ENCODE assay signal across 6 cellular contexts in genomic region chr19:2150794-2151338, GRCh38. TPM values are rescaled to one million over a fixed set of nuclear protein-coding genes. Genes with fewer than 3 reads are reported as not detected.
DNase-seq lines count a peak whose midpoint lies in the region; ATAC-seq and TF ChIP-seq lines count a peak whose summit lies in the region.

No MANE protein-coding gene starts in this region.

- no peak overlapping the region for H4K8ac ChIP-seq in mesendoderm (ENCODE audit: low read depth, low read length)

- H3K9me3 Mint-ChIP-seq in CD8-positive, alpha-beta T cell: no peaks in the 10 kb centered on the region
- H3K9me3 Mint-ChIP-seq in activated naive CD8-positive, alpha-beta T cell (ENCODE audit: low read depth): no peaks in the 10 kb centered on the region

- H3K4me2 ChIP-seq in mesendoderm (ENCODE audit: low read length): peak overlapping the region; percentile 92

- TF ChIP-seq CTCF in CD8-positive, alpha-beta T cell (IDR thresholded peaks at IDR 0.05): no peak

- peaks cover 50% of the 10 kb centered on the region for H3K79me2 ChIP-seq in mesendoderm (ENCODE audit: control insufficient read depth, insufficient read depth, low read length)

- peak overlapping the region; percentile 99 for H3K9ac ChIP-seq in mesendoderm (ENCODE audit: low read length)

- H3K4me1 Mint-ChIP-seq in CD8-positive, alpha-beta T cell (ENCODE audit: low read depth): peaks cover 37% of the 10 kb centered on the region
- peaks cover 32% of the 10 kb centered on the region for H3K4me1 Mint-ChIP-seq in activated naive CD8-positive, alpha-beta T cell (ENCODE audit: low read depth)

- intact Hi-C loops in CD8-positive, alpha-beta T cell (cut with DNase I, micrococcal nuclease): loop anchor here (1.0 to 10.0 kb wide), 14 partner anchors 12 to 474 kb away; partner anchors contain the start of genes DOT1L (in 2 of the 2), IZUMO4 (in 2 of the 2), MOB3A (in 2 of the 2) and PLEKHJ1 (in 2 of the 2)

- peak overlapping the region; percentile 94 for H3K23ac ChIP-seq in mesendoderm (ENCODE audit: low read length)

- H3K4me1 ChIP-seq in CD8-positive, alpha-beta T cell (ENCODE audit: insufficient read depth, low read length): peaks cover 37% of the 10 kb centered on the region
- peaks cover 7% of the 10 kb centered on the region for H3K4me1 ChIP-seq in mesendoderm (ENCODE audit: control insufficient read depth, low read depth, low read length)

- peak overlapping the region; percentile 100 for H3K56ac ChIP-seq in mesendoderm (ENCODE audit: low read length)

- CTCF ChIA-PET in CD8-positive, alpha-beta T cell (lab: Charles Lee): interaction anchor here (0.9 kb wide), 1 partner anchor 110 kb away, joined by 3 read pairs; no protein-coding TSS in a partner anchor

- POLR2A ChIA-PET in CD8-positive, alpha-beta T cell (lab: Charles Lee): interaction anchor here (1.2 to 1.6 kb wide), 4 partner anchors 54 to 99 kb away, joined by 3 to 4 read pairs (median 4); partner anchors contain the start of genes MOB3A and PLEKHJ1

- peak overlapping the region; percentile 78 for H3K4me3 Mint-ChIP-seq in CD8-positive, alpha-beta T cell
- H3K4me3 Mint-ChIP-seq in activated naive CD8-positive, alpha-beta T cell: peak overlapping the region; percentile 80

- H2AK5ac ChIP-seq in mesendoderm (ENCODE audit: low read length): no peak overlapping the region

- peaks cover 5% of the 10 kb centered on the region for H3K36me3 Mint-ChIP-seq in CD8-positive, alpha-beta T cell
- H3K36me3 Mint-ChIP-seq in activated naive CD8-positive, alpha-beta T cell: no peaks in the 10 kb centered on the region

- no peak overlapping the region for H2BK5ac ChIP-seq in mesendoderm (ENCODE audit: low read length)

- no peak overlapping the region for H2BK15ac ChIP-seq in mesendoderm (replicated peaks; ENCODE audit: low read depth)

- no peaks in the 10 kb centered on the region for H3K9me3 ChIP-seq in CD8-positive, alpha-beta T cell (ENCODE audit: low read length)

- H3K27me3 ChIP-seq in CD8-positive, alpha-beta T cell (ENCODE audit: insufficient read depth, low read length): no peaks in the 10 kb centered on the region
- H3K27me3 ChIP-seq in mesendoderm (ENCODE audit: insufficient read depth, low read length, poor library complexity): no peaks in the 10 kb centered on the region

- peak overlapping the region; percentile 87 for H3K4me3 ChIP-seq in CD8-positive, alpha-beta T cell (ENCODE audit: low read depth, low read length)
- peak overlapping the region; percentile 98 for H3K4me3 ChIP-seq in mesendoderm (ENCODE audit: low read length)

- no peaks in the 10 kb centered on the region for H3K36me3 ChIP-seq in CD8-positive, alpha-beta T cell (ENCODE audit: insufficient read depth, low read length)
- H3K36me3 ChIP-seq in mesendoderm (ENCODE audit: control insufficient read depth, insufficient read depth, low read length): no peaks in the 10 kb centered on the region

- H3K18ac ChIP-seq in mesendoderm (ENCODE audit: low read length): peak overlapping the region; percentile 89

- H3K4ac ChIP-seq in mesendoderm (ENCODE audit: low read depth, low read length): peak overlapping the region; percentile 76

- no CpG with 5 or more reads among the region's 36 CpGs for WGBS in mesendoderm (ENCODE audit: extremely low coverage, insufficient coverage, low lambda C conversion rate)

- H2BK120ac ChIP-seq in mesendoderm (ENCODE audit: low read depth, low read length): no peak overlapping the region

- H3K27ac ChIP-seq in CD8-positive, alpha-beta T cell (ENCODE audit: low read depth, low read length): peak overlapping the region; percentile 78
- peak overlapping the region; percentile 63 for H3K27ac ChIP-seq in mesendoderm (ENCODE audit: low read depth, low read length)

- H3K79me1 ChIP-seq in mesendoderm (ENCODE audit: low read length): peaks cover 5% of the 10 kb centered on the region

- H3K27me3 Mint-ChIP-seq in CD8-positive, alpha-beta T cell (ENCODE audit: low read depth): no peaks in the 10 kb centered on the region
- H3K27me3 Mint-ChIP-seq in activated naive CD8-positive, alpha-beta T cell: no peaks in the 10 kb centered on the region

- peak in 4 of 7 experiments; percentile 9 to 27 (median 23) for DNase-seq in CD8-positive, alpha-beta T cell
- DNase-seq in mesendoderm (peak; percentile 30), NCI-H446 (lab: John Stamatoyannopoulos, UW) (no peak)

- no peak overlapping the region for H4K5ac ChIP-seq in mesendoderm (ENCODE audit: low read length)

- no peak for ATAC-seq in CD8-positive, alpha-beta T cell
- ATAC-seq in HG02885 (IDR thresholded peaks at IDR 0.05; ENCODE audit: poor library complexity, unreplicated experiment): peak; percentile 32
- no peak for ATAC-seq in GM19023 (IDR thresholded peaks at IDR 0.05; ENCODE audit: unreplicated experiment)

- H3K27ac Mint-ChIP-seq in CD8-positive, alpha-beta T cell: peak overlapping the region; percentile 52
- H3K27ac Mint-ChIP-seq in activated naive CD8-positive, alpha-beta T cell: no peak overlapping the region

RNA-seq across cellular contexts. Expression of gene AP3D1, which starts 0.5 kb away (rescaled TPM):
- 10 to 100 TPM; 39.4 to 42.5 TPM for total RNA-seq in CD8-positive, alpha-beta T cell
- polyA plus RNA-seq in mesendoderm (2013, experiment 1 of 2): 92.2 TPM
- polyA plus RNA-seq in mesendoderm (2013, experiment 2 of 2): 92.6 TPM

RNA-seq across cellular contexts. Expression of gene DOT1L, which starts 12.9 kb away (rescaled TPM):
- 10 to 100 TPM; 32.8 to 34.7 TPM for total RNA-seq in CD8-positive, alpha-beta T cell
- polyA plus RNA-seq in mesendoderm (2013, experiment 1 of 2): 33.0 TPM
- 33.1 TPM for polyA plus RNA-seq in mesendoderm (2013, experiment 2 of 2)

RNA-seq across cellular contexts. Expression of gene IZUMO4, which starts 54.2 kb away (rescaled TPM):
- 10 to 100 TPM; 11.9 to 15.3 TPM for total RNA-seq in CD8-positive, alpha-beta T cell
- 0.48 TPM for polyA plus RNA-seq in mesendoderm (2013, experiment 1 of 2)
- polyA plus RNA-seq in mesendoderm (2013, experiment 2 of 2): 0.36 TPM

RNA-seq across cellular contexts. Expression of gene MOB3A, which starts 54.7 kb away (rescaled TPM):
- total RNA-seq in CD8-positive, alpha-beta T cell: 10 to 100 TPM; 76.7 to 80.0 TPM
- 5.7 TPM for polyA plus RNA-seq in mesendoderm (2013, experiment 1 of 2)
- 6.3 TPM for polyA plus RNA-seq in mesendoderm (2013, experiment 2 of 2)

Comparison
In these comparisons a context has a peak if more than half of its experiments do, and no peak if none do; other contexts are left out.
1. DNase-seq: peak in CD8-positive, alpha-beta T cell (4 of 7) and mesendoderm (single experiment); none in NCI-H446 (0 of 2).